ENCODE assay signal across 26 cellular contexts in the genomic region with DNA sequence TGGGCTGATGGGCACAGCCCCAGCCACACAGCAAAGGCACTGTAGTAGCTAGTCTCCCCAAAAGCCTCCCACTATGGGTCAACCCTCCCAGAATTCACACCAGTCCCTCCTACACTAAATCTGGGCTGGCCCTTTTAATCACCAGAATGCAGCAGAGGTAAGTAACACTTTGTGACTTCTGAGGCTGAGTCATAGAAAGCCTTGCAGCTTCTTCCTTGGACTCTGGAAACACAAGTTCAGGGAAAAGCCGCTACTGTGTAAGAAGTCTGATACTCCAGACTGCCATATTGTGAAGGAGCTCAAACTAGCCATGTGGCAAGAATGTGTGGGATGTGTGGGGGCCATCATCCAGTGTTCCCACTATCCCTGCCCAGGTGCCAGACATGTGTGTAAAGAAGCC. TPM values are rescaled to one million over a fixed set of nuclear protein-coding genes. Genes with fewer than 3 reads are reported as not detected.
DNase-seq lines count a peak whose midpoint lies in the region; ATAC-seq and TF ChIP-seq lines count a peak whose summit lies in the region.
"Had no signal": no experiment of that assay in that cellular context is flagged by ENCODE, and none has a peak within 500 bp of the region (broad histone marks: within the 10 kb centered on the region; RNA-seq: fewer than 3 reads in every experiment).

No MANE protein-coding gene starts in this region.

- no peaks in the 10 kb centered on the region for H3K36me3 Mint-ChIP-seq in MCF 10A (ENCODE audit: insufficient read depth, unreplicated experiment)
- no peaks in the 10 kb centered on the region for H3K36me3 Mint-ChIP-seq in stimulated activated effector memory CD8-positive, alpha-beta T cell treated with anti-CD3 and anti-CD28 coated beads, Interleukin-12 subunit alpha, Interleukin-12 subunit beta, amount 100 ng/mL, for 72 hours
- H3K36me3 Mint-ChIP-seq: activated naive CD8-positive, alpha-beta T cell treated with anti-CD3 and anti-CD28 coated beads, Interleukin-2, amount 10 ng/mL, durations not matched to agents 7 days and 5 days; CD8-positive, alpha-beta T cell had no signal

- H3K27me3 Mint-ChIP-seq in MCF 10A (ENCODE audit: insufficient read depth, unreplicated experiment): no peaks in the 10 kb centered on the region

- H3K4me1 Mint-ChIP-seq in MCF 10A (ENCODE audit: insufficient read depth, unreplicated experiment): peaks cover 28% of the 10 kb centered on the region
- no peaks in the 10 kb centered on the region for H3K4me1 Mint-ChIP-seq in stimulated activated effector memory CD8-positive, alpha-beta T cell treated with anti-CD3 and anti-CD28 coated beads, Interleukin-12 subunit alpha, Interleukin-12 subunit beta, amount 100 ng/mL, for 72 hours

- intact Hi-C loops in MCF 10A (cut with micrococcal nuclease) (no loop called here), breast epithelium (cut with DNase I; ENCODE audit: low total_unique reads) (no loop called here), lower leg skin (cut with DNase I; ENCODE audit: low total_unique reads) (no loop called here)

- H3K4me1 ChIP-seq in breast epithelium (no peaks in the 10 kb centered on the region), RWPE2 (ENCODE audit: insufficient read depth, poor library complexity, severe bottlenecking) (peaks cover 5% of the 10 kb centered on the region)

- 85 to 88% methylated on average over 1 of the region's 1 CpG for WGBS in lower leg skin, 2 donors

- H3K4me3 ChIP-seq in breast epithelium: no peak overlapping the region
- H3K4me3 ChIP-seq in RWPE2 (ENCODE audit: severe bottlenecking): no peak overlapping the region
- H3K4me3 ChIP-seq in lower leg skin (ENCODE audit: low read depth, poor library complexity, severe bottlenecking): no peak overlapping the region
- H3K4me3 ChIP-seq: heart left ventricle had no signal

- BruUV-seq in MCF 10A (replicated peaks; lab: Mats Ljungman, UMichigan): no TSS peak

- no peak overlapping the region for H3K27ac Mint-ChIP-seq in MCF 10A (ENCODE audit: low read depth, unreplicated experiment)
- H3K27ac Mint-ChIP-seq in stimulated activated effector memory CD8-positive, alpha-beta T cell treated with anti-CD3 and anti-CD28 coated beads, Interleukin-12 subunit alpha, Interleukin-12 subunit beta, amount 100 ng/mL, for 72 hours: peak overlapping the region; percentile 26
- H3K27ac Mint-ChIP-seq: activated CD8-positive, alpha-beta T cell treated with anti-CD3 and anti-CD28 coated beads for 36 hours; activated naive CD8-positive, alpha-beta T cell treated with anti-CD3 and anti-CD28 coated beads, Interleukin-2, amount 10 ng/mL, durations not matched to agents 7 days and 5 days; CD8-positive, alpha-beta T cell; effector memory CD8-positive, alpha-beta T cell had no signal

- H3K36me3 ChIP-seq in breast epithelium: no peaks in the 10 kb centered on the region
- H3K36me3 ChIP-seq in RWPE2 (ENCODE audit: low read depth): no peaks in the 10 kb centered on the region
- H3K36me3 ChIP-seq: heart left ventricle had no signal

- TF ChIP-seq CTCF in MCF 10A (IDR thresholded peaks at IDR 0.05; ENCODE audit: unreplicated experiment): no peak
- TF ChIP-seq CTCF in breast epithelium (IDR thresholded peaks at IDR 0.05): no peak
- TF ChIP-seq CTCF in RWPE2 (IDR thresholded peaks at IDR 0.05; ENCODE audit: poor library complexity, severe bottlenecking): no peak
- no peak for TF ChIP-seq CTCF in lower leg skin (IDR thresholded peaks at IDR 0.05)

- 0 out of 3 replicates have a peak, but pooled peaks have one; percentile 33 for ATAC-seq in RWPE2 (ENCODE audit: low read depth)
- no peak for ATAC-seq in stimulated activated effector memory CD8-positive, alpha-beta T cell treated with anti-CD3 and anti-CD28 coated beads, Interleukin-12 subunit alpha, Interleukin-12 subunit beta, amount 100 ng/mL, for 72 hours
- ATAC-seq in HG02981 (IDR thresholded peaks at IDR 0.05; ENCODE audit: unreplicated experiment): no peak
- ATAC-seq: activated CD4-positive, CD25-positive, alpha-beta regulatory T cell treated with anti-CD3 and anti-CD28 coated beads, Interleukin-2, amount 50 U/mL, for 24 hours; activated CD8-positive, alpha-beta T cell treated with anti-CD3 and anti-CD28 coated beads for 36 hours; CD8-positive, alpha-beta T cell; effector memory CD8-positive, alpha-beta T cell; heart left ventricle had no signal

- TF ChIP-seq POLR2A in breast epithelium (IDR thresholded peaks at IDR 0.05) (no peak), lower leg skin (IDR thresholded peaks at IDR 0.05) (no peak)

- H3K27me3 ChIP-seq in breast epithelium: no peaks in the 10 kb centered on the region
- no peaks in the 10 kb centered on the region for H3K27me3 ChIP-seq in RWPE2 (ENCODE audit: insufficient read depth, poor library complexity, severe bottlenecking)

- H3K9me3 Mint-ChIP-seq in MCF 10A (ENCODE audit: unreplicated experiment): no peaks in the 10 kb centered on the region
- H3K9me3 Mint-ChIP-seq in stimulated activated effector memory CD8-positive, alpha-beta T cell treated with anti-CD3 and anti-CD28 coated beads, Interleukin-12 subunit alpha, Interleukin-12 subunit beta, amount 100 ng/mL, for 72 hours: no peaks in the 10 kb centered on the region
- H3K9me3 Mint-ChIP-seq: activated CD8-positive, alpha-beta T cell treated with anti-CD3 and anti-CD28 coated beads for 36 hours; activated naive CD8-positive, alpha-beta T cell treated with anti-CD3 and anti-CD28 coated beads, Interleukin-2, amount 10 ng/mL, durations not matched to agents 7 days and 5 days; CD8-positive, alpha-beta T cell; effector memory CD8-positive, alpha-beta T cell had no signal

- H3K9me3 ChIP-seq in breast epithelium: no peaks in the 10 kb centered on the region
- H3K9me3 ChIP-seq in RWPE2 (ENCODE audit: severe bottlenecking): no peaks in the 10 kb centered on the region
- H3K9me3 ChIP-seq: heart left ventricle had no signal

- POLR2A ChIA-PET in MCF 10A (lab: Yijun Ruan, JAX): interaction anchor here (0.6 to 1.5 kb wide), 4 partner anchors 11 to 430 kb away, joined by 3 to 5 read pairs (median 4); a partner anchor contains a TSS

- H3K27ac ChIP-seq in breast epithelium (no peak overlapping the region), RWPE2 (ENCODE audit: poor library complexity, severe bottlenecking) (no peak overlapping the region)
- H3K27ac ChIP-seq: 22Rv1, heart left ventricle had no signal

- CTCF ChIA-PET in MCF 10A (lab: Yijun Ruan, JAX): interaction anchor here (0.6 to 1.5 kb wide), 5 partner anchors 47 to 466 kb away, joined by 3 to 5 read pairs (median 3); no protein-coding TSS in a partner anchor

- DNase-seq in MCF 10A (ENCODE audit: unreplicated experiment) (peak; percentile 66), breast epithelium (ENCODE audit: low spot score in 2 of 2) (no peak), RWPE2 (ENCODE audit: low spot score) (no peak), fibroblast of gingiva (ENCODE audit: low read depth) (peak; percentile 41), lower leg skin (ENCODE audit: low spot score in 2 of 2) (no peak)
- DNase-seq in stimulated activated effector memory CD8-positive, alpha-beta T cell treated with anti-CD3 and anti-CD28 coated beads, Interleukin-12 subunit alpha, Interleukin-12 subunit beta, amount 100 ng/mL, for 72 hours (ENCODE audit: low spot score in 2 of 2): no peak
- DNase-seq in effector CD8-positive, alpha-beta T cell (lab: John Stamatoyannopoulos, UW): no peak
- DNase-seq: activated CD8-positive, alpha-beta T cell treated with anti-CD3 and anti-CD28 coated beads for 36 hours; activated effector memory CD4-positive, alpha-beta T cell treated with Interleukin-2 at 50 U/mL for 16 hours; activated naive CD8-positive, alpha-beta T cell treated with anti-CD3 and anti-CD28 coated beads, Interleukin-2, amount 10 ng/mL, durations not matched to agents 7 days and 5 days; activated T-cell treated with anti-CD3 and anti-CD28 coated beads for 4 hours; CD8-positive, alpha-beta T cell; DMS53; effector memory CD8-positive, alpha-beta T cell; heart left ventricle; Kasumi-1; mesendoderm; NCI-H1092 treated with DMSO at 0.1 percent for 48 hours; NCI-H2081 treated with DMSO at 0.1 percent for 48 hours; NCI-H446; SHP77 treated with DMSO at 0.1 percent for 48 hours; stimulated activated CD4-positive, alpha-beta T cell treated with anti-CD3 and anti-CD28 coated beads, Interleukin-2, amount 100 ng/mL, for 24 hours had no signal

- H3K4me3 Mint-ChIP-seq in MCF 10A (ENCODE audit: unreplicated experiment): no peak overlapping the region
- H3K4me3 Mint-ChIP-seq in stimulated activated effector memory CD8-positive, alpha-beta T cell treated with anti-CD3 and anti-CD28 coated beads, Interleukin-12 subunit alpha, Interleukin-12 subunit beta, amount 100 ng/mL, for 72 hours: no peak overlapping the region
- H3K4me3 Mint-ChIP-seq: activated CD8-positive, alpha-beta T cell treated with anti-CD3 and anti-CD28 coated beads for 36 hours; activated naive CD8-positive, alpha-beta T cell treated with anti-CD3 and anti-CD28 coated beads, Interleukin-2, amount 10 ng/mL, durations not matched to agents 7 days and 5 days; CD8-positive, alpha-beta T cell; effector memory CD8-positive, alpha-beta T cell had no signal

RNA-seq across cellular contexts. Expression of a gene that starts 19.0 kb away (rescaled TPM):
- total RNA-seq in MCF 10A (2022) (0.96 and 1.2 TPM in 2 replicates), breast epithelium (1 to 10 TPM in 2 of 3 donors, under 1 TPM in 1; 0.98 to 3.5 (median 1.5) TPM), lower leg skin (under 1 TPM in 1 of 4 donors, not detected in 3; 0.58 TPM)
- total RNA-seq: activated CD8-positive, alpha-beta T cell treated with anti-CD3 and anti-CD28 coated beads for 36 hours; activated naive CD8-positive, alpha-beta T cell treated with anti-CD3 and anti-CD28 coated beads, Interleukin-2, amount 10 ng/mL, durations not matched to agents 7 days and 5 days; CD8-positive, alpha-beta T cell; OCI-LY7 had no signal

Comparison
In these comparisons a context has a peak if more than half of its experiments do, and no peak if none do; other contexts are left out.
1. DNase-seq: peak in MCF 10A (single experiment) and fibroblast of gingiva (single experiment); none in breast epithelium (0 of 2), RWPE2 (single experiment), stimulated activated effector memory CD8-positive, alpha-beta T cell treated with anti-CD3 and anti-CD28 coated beads, Interleukin-12 subunit alpha, Interleukin-12 subunit beta, amount 100 ng/mL, for 72 hours (0 of 2), lower leg skin (0 of 2) and effector CD8-positive, alpha-beta T cell (single experiment).